In the genomic region with DNA sequence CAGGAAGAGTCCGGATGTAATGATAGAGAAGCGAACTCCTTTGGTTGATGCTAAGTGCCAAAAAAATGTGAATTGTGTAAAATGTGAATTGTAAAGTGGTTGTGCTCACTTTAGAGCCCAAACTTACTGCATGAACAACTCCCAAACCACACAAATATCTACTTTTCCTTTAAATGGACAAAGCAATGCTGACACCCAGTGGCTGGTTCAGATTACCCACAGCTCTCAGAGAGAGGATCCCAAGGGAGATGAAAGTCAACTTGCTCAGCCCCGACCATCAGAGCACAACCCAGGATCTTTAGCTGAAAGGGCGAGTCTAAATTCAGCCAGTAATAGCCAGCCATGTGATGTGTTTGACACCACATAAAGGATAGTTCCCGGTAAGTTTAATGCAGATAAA, we compare ENCODE assay signal across 8 cellular contexts.
DNase-seq lines count a peak whose midpoint lies in the region; ATAC-seq and TF ChIP-seq lines count a peak whose summit lies in the region.

No MANE protein-coding gene starts in this region.

- H3K4me1 ChIP-seq in psoas muscle (peaks cover 3% of the 10 kb centered on the region), aorta (ENCODE audit: control insufficient read depth in 1 of 2, insufficient read depth in 2 of 2, low read length in 2 of 2) (peaks cover 0 to 7% of the 10 kb centered on the region in 2 donors)

- H3K4me3 ChIP-seq in dorsolateral prefrontal cortex (no peak overlapping the region), psoas muscle (no peak overlapping the region), aorta (ENCODE audit: low read length in 2 of 2) (no peak overlapping the region)

- ATAC-seq in psoas muscle: peak in 2 of 4 donors; percentile 46 to 62
- no peak for ATAC-seq in aorta (ENCODE audit: low FRiP score)
- no peak for ATAC-seq in GM21717 (IDR thresholded peaks at IDR 0.05; ENCODE audit: unreplicated experiment)
- ATAC-seq in HG03159 (IDR thresholded peaks at IDR 0.05; ENCODE audit: unreplicated experiment): no peak

- intact Hi-C loops in dorsolateral prefrontal cortex (cut with DNase I): loop anchor here (5.0 to 10.0 kb wide), 3 partner anchors 231 to 449 kb away; no protein-coding TSS in a partner anchor
- intact Hi-C loops in psoas muscle (cut with DNase I): no loop called here
- intact Hi-C loops in aorta (cut with DNase I): loop anchor here (2.0 to 10.0 kb wide), 5 partner anchors 44 to 445 kb away; no protein-coding TSS in a partner anchor

- TF ChIP-seq CTCF in dorsolateral prefrontal cortex (IDR thresholded peaks at IDR 0.05 in 54 of 56, conservative IDR thresholded peaks at IDR 0.05 in 2 of 56; ENCODE audit: low read depth in 1 of 56, partially characterized antibody in 56 of 56) (peak in 52 of 56 donors; percentile 34 to 70 (median 50)), psoas muscle (IDR thresholded peaks at IDR 0.05) (peak; percentile 26)

- no peak overlapping the region for H3K27ac ChIP-seq in dorsolateral prefrontal cortex
- no peak overlapping the region for H3K27ac ChIP-seq in psoas muscle
- no peak overlapping the region for H3K27ac ChIP-seq in aorta (ENCODE audit: low read depth in 1 of 2, low read length in 2 of 2)

- H3K9me3 ChIP-seq in psoas muscle (no peaks in the 10 kb centered on the region), aorta (ENCODE audit: control insufficient read depth, low read length) (no peaks in the 10 kb centered on the region)

- H3K36me3 ChIP-seq in psoas muscle (ENCODE audit: insufficient read depth in 1 of 2, low read depth in 1 of 2): no peaks in the 10 kb centered on the region
- no peaks in the 10 kb centered on the region for H3K36me3 ChIP-seq in aorta (ENCODE audit: control insufficient read depth in 1 of 2, insufficient read depth in 2 of 2, low read length in 1 of 2)

- WGBS in psoas muscle, 3 donors: 47 to 50% (median 48%) methylated on average over 5 of the region's 5 CpGs
- 36% methylated on average over 5 of the region's 5 CpGs for WGBS in aorta, 2 donors

- DNase-seq in GM19238 (ENCODE audit: insufficient read length, low spot score) (peak; percentile 3), NCI-H1930 (lab: John Stamatoyannopoulos, UW) (peak; percentile 1 to 8), dorsolateral prefrontal cortex (peak in 5 of 10 donors; percentile 8 to 49 (median 35)), psoas muscle (no peak), aorta (no peak)
- no peak for DNase-seq in stimulated activated CD4-positive, alpha-beta T cell treated with anti-CD3 and anti-CD28 coated beads, Interleukin-4, amount 100 ng/mL, for 1 hour

- H3K27me3 ChIP-seq in dorsolateral prefrontal cortex (no peaks in the 10 kb centered on the region), psoas muscle (ENCODE audit: insufficient read depth in 3 of 3, low read length in 2 of 3) (no peaks in the 10 kb centered on the region), aorta (ENCODE audit: control insufficient read depth in 1 of 2, insufficient read depth in 2 of 2, low read length in 1 of 2) (no peaks in the 10 kb centered on the region)

Comparison
In these comparisons a context has a peak if more than half of its experiments do, and no peak if none do; other contexts are left out.
1. DNase-seq: peak in GM19238 (single experiment) and NCI-H1930 (2 of 2); none in psoas muscle (0 of 2), aorta (0 of 2) and stimulated activated CD4-positive, alpha-beta T cell treated with anti-CD3 and anti-CD28 coated beads, Interleukin-4, amount 100 ng/mL, for 1 hour (single experiment).
2. intact Hi-C loops: an anchor here in dorsolateral prefrontal cortex (5.0 to 10.0 kb wide) and aorta (2.0 to 10.0 kb wide); none called in psoas muscle.